Comparison of ENCODE assay signal across 17 cellular contexts in the genomic region with DNA sequence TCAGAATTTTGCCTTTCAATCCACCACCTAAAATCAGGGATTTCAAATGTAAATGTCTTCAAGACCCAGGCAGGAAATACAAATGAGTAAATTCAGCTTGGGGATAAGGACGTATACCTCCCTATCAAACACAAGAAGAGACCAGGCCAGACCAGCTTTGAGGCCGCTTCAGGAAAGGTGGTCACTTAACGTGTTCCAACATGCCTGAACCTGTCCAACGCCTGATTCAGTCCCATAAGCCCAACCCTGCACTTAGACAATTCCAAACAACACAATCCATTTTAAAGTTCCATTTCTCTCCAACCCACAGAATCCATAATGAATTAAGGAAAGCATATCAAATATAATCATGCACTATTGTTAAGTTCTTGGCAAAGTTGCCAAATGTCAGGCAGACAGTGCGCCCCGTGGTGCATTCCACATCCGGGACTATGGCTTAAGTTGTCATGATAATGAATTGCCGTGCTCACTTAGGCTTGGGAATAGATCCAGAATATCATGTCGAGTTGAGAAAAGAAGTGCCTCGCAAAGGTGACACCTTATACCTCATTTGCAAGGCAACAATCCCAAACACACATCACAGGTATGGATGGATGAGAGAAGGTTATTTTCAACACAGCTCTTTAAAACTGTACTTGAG. TPM values are rescaled to one million over a fixed set of nuclear protein-coding genes. Genes with fewer than 3 reads are reported as not detected.
DNase-seq lines count a peak whose midpoint lies in the region; ATAC-seq and TF ChIP-seq lines count a peak whose summit lies in the region.
"Had no signal": no experiment of that assay in that cellular context is flagged by ENCODE, and none has a peak within 500 bp of the region (broad histone marks: within the 10 kb centered on the region; RNA-seq: fewer than 3 reads in every experiment).

No MANE protein-coding gene starts in this region.

- CTCF ChIA-PET in A673 (lab: Charles Lee) = no interaction called here

- intact Hi-C loops in A673 (cut with micrococcal nuclease; ENCODE audit: unreplicated experiment) = no loop called here

- H3K4me3 ChIP-seq in A673 (ENCODE audit: low read depth, low read length, poor library complexity, severe bottlenecking) = no peak overlapping the region
- H3K4me3 ChIP-seq: adrenal gland had no signal

- in situ Hi-C loops in ACHN (cut with HindIII; ENCODE audit: low pct_ligation_motif_present, low pct_unique_long_range_greater_than_20kb, low sequenced_read_pairs) = no loop called here

- no TSS peak for BruUV-seq in A673 (replicated peaks; lab: Mats Ljungman, UMichigan)

- H3K27me3 ChIP-seq in A673 (replicated peaks; ENCODE audit: insufficient read depth, low read depth, low read length, poor library complexity) = no peaks in the 10 kb centered on the region
- H3K27me3 ChIP-seq: adrenal gland had no signal

- ATAC-seq in HG03460 (IDR thresholded peaks at IDR 0.05; ENCODE audit: unreplicated experiment) (no peak), GM19324 (IDR thresholded peaks at IDR 0.05; ENCODE audit: low FRiP score, unreplicated experiment) (no peak)
- ATAC-seq: activated T-helper 17 cell treated with anti-CD3 and anti-CD28 coated beads, Interleukin-2, amount 50 U/mL, for 72 hours; naive thymus-derived CD8-positive, alpha-beta T cell had no signal

- peaks cover 14% of the 10 kb centered on the region for H3K4me1 ChIP-seq in A673 (ENCODE audit: insufficient read depth, low read length, poor library complexity, severe bottlenecking)
- H3K4me1 ChIP-seq: adrenal gland had no signal

- no peak for TF ChIP-seq EP300 in Ishikawa (IDR thresholded peaks at IDR 0.05; ENCODE audit: borderline replicate concordance)

- H3K27ac ChIP-seq in A673 (ENCODE audit: low read depth, low read length, poor library complexity, severe bottlenecking) (no peak overlapping the region), epithelial cell of prostate (peak overlapping the region; percentile 23)
- H3K27ac ChIP-seq: adrenal gland had no signal

- no peak for TF ChIP-seq CTCF in A673 (conservative IDR thresholded peaks at IDR 0.05; ENCODE audit: low read depth, low read length)

- H3K9me3 ChIP-seq in A673 (ENCODE audit: low read depth, low read length, poor library complexity, severe bottlenecking) = no peaks in the 10 kb centered on the region
- H3K9me3 ChIP-seq: adrenal gland had no signal

- no peak for TF ChIP-seq RAD21 in Ishikawa (IDR thresholded peaks at IDR 0.05; ENCODE audit: low read depth)

- no peaks in the 10 kb centered on the region for H3K36me3 ChIP-seq in A673 (ENCODE audit: insufficient read depth, low read length, poor library complexity, severe bottlenecking)
- H3K36me3 ChIP-seq: adrenal gland had no signal

- DNase-seq in A673 (ENCODE audit: low spot score) (peak; percentile 71), NCI-H510A treated with DMSO at 0.1 percent for 48 hours (lab: John Stamatoyannopoulos, UW) (peak; percentile 86), epithelial cell of prostate (ENCODE audit: low read depth, low spot score) (peak; percentile 45), ACHN (no peak)
- DNase-seq in stimulated activated CD4-positive, alpha-beta T cell treated with anti-CD3 and anti-CD28 coated beads, Interleukin-1b, Interleukin-23, amount 100 ng/mL, for 48 hours = no peak
- DNase-seq: cerebellar nuclear complex; endodermal cell; naive thymus-derived CD8-positive, alpha-beta T cell; NCI-H446 had no signal

- POLR2A ChIA-PET in A673 (lab: Charles Lee; ENCODE audit: low non-redundant PET) = no interaction called here

TF ChIP-seq in Ishikawa, 13 proteins besides CTCF, POLR2A, EP300 and RAD21:
- TF ChIP-seq NFIC (IDR thresholded peaks at IDR 0.05) (0 out of 2 replicates have a peak, but pooled peaks have one; percentile 20), EGR1 (IDR thresholded peaks at IDR 0.05) (no peak)

RNA-seq across cellular contexts. Expression of gene CCDC60, which starts 35.5 kb away (rescaled TPM):
- not detected in 2 replicates for total RNA-seq in A673 (2021)
- total RNA-seq: activated T-helper 17 cell treated with anti-CD3 and anti-CD28 coated beads, Interleukin-2, amount 50 U/mL, for 72 hours; adrenal gland; frontal cortex; LHCN-M2; liver; naive thymus-derived CD8-positive, alpha-beta T cell had no signal

Comparison
In these comparisons a context has a peak if more than half of its experiments do, and no peak if none do; other contexts are left out.
1. DNase-seq: peak in A673 (single experiment), NCI-H510A treated with DMSO at 0.1 percent for 48 hours (single experiment) and epithelial cell of prostate (single experiment); none in stimulated activated CD4-positive, alpha-beta T cell treated with anti-CD3 and anti-CD28 coated beads, Interleukin-1b, Interleukin-23, amount 100 ng/mL, for 48 hours (single experiment) and ACHN (single experiment).